Comparison of ENCODE assay signal across 15 cellular contexts in genomic region chr6:150894191-150894744, GRCh38. TPM values are rescaled to one million over a fixed set of nuclear protein-coding genes. Genes with fewer than 3 reads are reported as not detected.
DNase-seq lines count a peak whose midpoint lies in the region; ATAC-seq, FAIRE-seq and TF ChIP-seq lines count a peak whose summit lies in the region.
"Had no signal": no experiment of that assay in that cellular context is flagged by ENCODE, and none has a peak within 500 bp of the region (broad histone marks: within the 10 kb centered on the region; RNA-seq: fewer than 3 reads in every experiment).

No MANE protein-coding gene starts in this region.

- RAD21 ChIA-PET in GM12878 (lab: Charles Lee; ENCODE audit: unreplicated experiment), result interaction anchor here (1.5 to 8.0 kb wide), 2 partner anchors 430 to 441 kb away, joined by 5 to 180 read pairs; no protein-coding TSS in a partner anchor

- no TSS peak for BruUV-seq in GM12878 (replicated peaks; lab: Mats Ljungman, UMichigan)

- no peak for FAIRE-seq in GM12878 (lab: Jason Lieb, UNC)
- FAIRE-seq: endothelial cell of umbilical vein, G401.6, K562 had no signal

- H4K20me1 ChIP-seq in SK-N-SH (ENCODE audit: insufficient read depth) (no peaks in the 10 kb centered on the region), MM.1S (ENCODE audit: insufficient read depth, low read length) (no peaks in the 10 kb centered on the region), GM12878 (ENCODE audit: control insufficient read depth, insufficient read depth) (no peaks in the 10 kb centered on the region), osteoblast (ENCODE audit: insufficient read depth, low read length) (no peaks in the 10 kb centered on the region)

- H3K9me2 ChIP-seq in SK-N-SH (no peaks in the 10 kb centered on the region), MM.1S (replicated peaks; ENCODE audit: insufficient read depth, low read length) (no peaks in the 10 kb centered on the region)

- peak overlapping the region; percentile 30; the same call in 1 of the 2 replicates for H3K4me2 ChIP-seq in SK-N-SH
- H3K4me2 ChIP-seq in MM.1S (ENCODE audit: low read depth, low read length), result peak overlapping the region; percentile 29; the same call in 1 of the 2 replicates
- peak overlapping the region; percentile 48; the same call in 1 of the 2 replicates for H3K4me2 ChIP-seq in GM12878 (ENCODE audit: control insufficient read depth, insufficient read depth)
- no peak overlapping the region for H3K4me2 ChIP-seq in osteoblast (ENCODE audit: insufficient read depth, low read length)

- TF ChIP-seq RAD21 in SK-N-SH (IDR thresholded peaks at IDR 0.05; ENCODE audit: low read length), result no peak
- no peak for TF ChIP-seq RAD21 in GM12878 (IDR thresholded peaks at IDR 0.05; ENCODE audit: insufficient read depth, low read depth, low read length)

- no peak; the same call in 2 of the 3 replicates for ATAC-seq in SK-N-SH treated with all-trans-retinoic acid at 6 μM for 48 hours
- ATAC-seq in GM12878, result no peak
- no peak for ATAC-seq in HG03565 (IDR thresholded peaks at IDR 0.05; ENCODE audit: unreplicated experiment)
- ATAC-seq in GM19455 (IDR thresholded peaks at IDR 0.05; ENCODE audit: unreplicated experiment), result no peak

- H3K4me3 ChIP-seq in SK-N-SH (ENCODE audit: low read depth in 2 of 2, low read length in 1 of 2) (no peak overlapping the region), MM.1S (ENCODE audit: low read length) (no peak overlapping the region), GM12878 (no peak overlapping the region), osteoblast (ENCODE audit: insufficient read depth, low read length) (no peak overlapping the region)
- H3K4me3 ChIP-seq: K562, lower lobe of right lung, uterus had no signal

- CTCF ChIA-PET in SK-N-SH (lab: Yijun Ruan, JAX), result interaction anchor here (0.9 to 16.6 kb wide), 12 partner anchors 8 to 454 kb away, joined by 3 to 421 read pairs (median 5); partner anchors contain the start of gene MTHFD1L
- CTCF ChIA-PET in GM12878 (lab: Yijun Ruan, JAX), result interaction anchor here (1.0 to 16.6 kb wide), 9 partner anchors 8 to 438 kb away, joined by 3 to 369 read pairs (median 8); no protein-coding TSS in a partner anchor

- H3K9me3 ChIP-seq in SK-N-SH, result no peaks in the 10 kb centered on the region
- no peaks in the 10 kb centered on the region for H3K9me3 ChIP-seq in MM.1S (replicated peaks; ENCODE audit: insufficient read depth, low read length)
- H3K9me3 ChIP-seq in GM12878 (replicated peaks; ENCODE audit: control insufficient read depth, insufficient read depth, low read length), result no peaks in the 10 kb centered on the region
- no peaks in the 10 kb centered on the region for H3K9me3 ChIP-seq in osteoblast (ENCODE audit: low read depth, low read length)
- H3K9me3 ChIP-seq: lower lobe of right lung, uterus had no signal

- peaks cover 29 to 44% of the 10 kb centered on the region in 2 experiments for H3K36me3 ChIP-seq in SK-N-SH (replicated peaks in 1 of 2; ENCODE audit: control insufficient read depth in 1 of 2, insufficient read depth in 2 of 2, low read length in 1 of 2)
- no peaks in the 10 kb centered on the region for H3K36me3 ChIP-seq in MM.1S (replicated peaks; ENCODE audit: insufficient read depth, low read length)
- peaks cover 7 to 8% of the 10 kb centered on the region in 2 experiments for H3K36me3 ChIP-seq in GM12878 (ENCODE audit: control insufficient read depth in 2 of 2, insufficient read depth in 2 of 2, low read length in 1 of 2)
- peaks cover 42% of the 10 kb centered on the region for H3K36me3 ChIP-seq in osteoblast (ENCODE audit: insufficient read depth, low read length)
- H3K36me3 ChIP-seq: lower lobe of right lung, uterus had no signal

- in situ Hi-C loops in GM12878 (cut with MboI), result loop anchor here (5.0 kb wide), 1 partner anchor 433 kb away; no protein-coding TSS in a partner anchor

- SMC1A ChIA-PET in GM12878 (lab: Charles Lee; ENCODE audit: uncharacterized antibody, unreplicated experiment), result interaction anchor here (0.9 to 11.4 kb wide), 3 partner anchors 120 to 441 kb away, joined by 4 to 200 read pairs (median 37); no protein-coding TSS in a partner anchor

- 79% methylated on average over 8 of the region's 8 CpGs for WGBS in SK-N-SH (ENCODE audit: low lambda C conversion rate)
- WGBS in GM12878 (ENCODE audit: insufficient coverage, insufficient replicate concordance, low lambda C conversion rate, missing lambda C conversion rate), result 88% methylated on average over 8 of the region's 8 CpGs

- TF ChIP-seq EP300 in SK-N-SH (IDR thresholded peaks at IDR 0.05; ENCODE audit: borderline replicate concordance in 1 of 2, low read depth in 1 of 2, low read length in 1 of 2) (no peak), GM12878 (IDR thresholded peaks at IDR 0.05; ENCODE audit: borderline replicate concordance in 1 of 2, control insufficient read depth in 1 of 2, low read depth in 2 of 2, low read length in 2 of 2) (no peak)

- no peak for TF ChIP-seq CTCF in SK-N-SH (IDR thresholded peaks at IDR 0.05)
- no peak for TF ChIP-seq CTCF in MM.1S (IDR thresholded peaks at IDR 0.05; ENCODE audit: low read length)
- no peak for TF ChIP-seq CTCF in GM12878 (IDR thresholded peaks at IDR 0.05 in 2 of 3, conservative IDR thresholded peaks at IDR 0.05 in 1 of 3; ENCODE audit: control insufficient read depth in 2 of 3, extremely low read depth in 1 of 3, insufficient read depth in 1 of 3, low read depth in 3 of 3, low read length in 3 of 3)
- no peak for TF ChIP-seq CTCF in osteoblast (IDR thresholded peaks at IDR 0.05; ENCODE audit: extremely low read depth, low read depth, low read length)

- H3K27ac ChIP-seq in SK-N-SH (ENCODE audit: low read depth in 2 of 2, low read length in 1 of 2) (peak overlapping the region in 1 of 2 experiments; percentile 31; a peak in 2 of 4 replicates), MM.1S (ENCODE audit: low read length) (no peak overlapping the region), GM12878 (ENCODE audit: control insufficient read depth, insufficient read depth) (no peak overlapping the region), osteoblast (ENCODE audit: low read depth, low read length) (peak overlapping the region; percentile 66)
- H3K27ac ChIP-seq: lower lobe of right lung, uterus had no signal

- H3K9ac ChIP-seq in SK-N-SH (no peak overlapping the region), MM.1S (ENCODE audit: low read length) (no peak overlapping the region), GM12878 (ENCODE audit: control insufficient read depth, insufficient read depth, low read length) (no peak overlapping the region)

- H3K27me3 ChIP-seq in SK-N-SH (ENCODE audit: insufficient read depth) (no peaks in the 10 kb centered on the region), MM.1S (replicated peaks; ENCODE audit: insufficient read depth, low read length) (no peaks in the 10 kb centered on the region), GM12878 (replicated peaks in 1 of 2; ENCODE audit: control insufficient read depth in 2 of 2, insufficient read depth in 2 of 2, low read length in 1 of 2) (no peaks in the 10 kb centered on the region), osteoblast (ENCODE audit: insufficient read depth, low read length) (no peaks in the 10 kb centered on the region)
- H3K27me3 ChIP-seq: uterus had no signal

- peaks cover 14% of the 10 kb centered on the region in 2 experiments; a peak in 2 of 4 replicates for H3K4me1 ChIP-seq in SK-N-SH (ENCODE audit: control insufficient read depth in 1 of 2, insufficient read depth in 2 of 2, low read depth in 1 of 2, low read length in 1 of 2)
- peaks cover 14% of the 10 kb centered on the region for H3K4me1 ChIP-seq in MM.1S (ENCODE audit: low read length)
- H3K4me1 ChIP-seq in GM12878 (ENCODE audit: control insufficient read depth, insufficient read depth, low read length), result peaks cover 42% of the 10 kb centered on the region
- peaks cover 39% of the 10 kb centered on the region for H3K4me1 ChIP-seq in osteoblast (ENCODE audit: insufficient read depth, low read length)
- H3K4me1 ChIP-seq: uterus had no signal

- no peak for TF ChIP-seq POLR2A in GM12878 (IDR thresholded peaks at IDR 0.05; ENCODE audit: low read depth, low read length)

- H3F3A ChIP-seq in SK-N-SH (replicated peaks; ENCODE audit: insufficient read depth) (peaks cover 10% of the 10 kb centered on the region), MM.1S (ENCODE audit: insufficient read depth, low read length) (no peaks in the 10 kb centered on the region)

- H2AFZ ChIP-seq in SK-N-SH (ENCODE audit: low read depth), result no peak overlapping the region
- no peak overlapping the region for H2AFZ ChIP-seq in MM.1S (ENCODE audit: low read length)
- H2AFZ ChIP-seq in GM12878 (ENCODE audit: control insufficient read depth, low read depth, low read length), result no peak overlapping the region
- H2AFZ ChIP-seq in osteoblast (ENCODE audit: low read length), result no peak overlapping the region

- H3K79me2 ChIP-seq in SK-N-SH (ENCODE audit: insufficient read depth) (peaks cover 21% of the 10 kb centered on the region; the same call in 1 of the 2 replicates), MM.1S (ENCODE audit: low read length) (no peaks in the 10 kb centered on the region), GM12878 (ENCODE audit: control insufficient read depth, insufficient read depth, low read length) (peaks cover 1% of the 10 kb centered on the region; the same call in 1 of the 2 replicates), osteoblast (ENCODE audit: insufficient read depth, low read length) (peaks cover 13% of the 10 kb centered on the region)

- no peak for DNase-seq in SK-N-SH
- DNase-seq in MM.1S, result no peak
- DNase-seq in GM12878 (ENCODE audit: low read depth, low spot score), result no peak
- DNase-seq in osteoblast (ENCODE audit: insufficient read length, low spot score, missing footprints), result no peak
- DNase-seq in cortex of kidney (lab: John Stamatoyannopoulos, UW), result no peak
- DNase-seq: lower lobe of right lung, NCI-H1930, nucleus accumbens, uterus had no signal

- POLR2A ChIA-PET in SK-N-SH (lab: Yijun Ruan, JAX), result no interaction called here
- POLR2A ChIA-PET in GM12878 (lab: Charles Lee), result no interaction called here

- intact Hi-C loops in GM12878 (cut with micrococcal nuclease; ENCODE audit: unreplicated experiment), result loop anchor here (5.0 to 10.0 kb wide), 2 partner anchors 118 to 561 kb away; partner anchors contain the start of gene RMND1

RNA-seq across cellular contexts. Expression of gene MTHFD1L, which starts 28.8 kb away (rescaled TPM):
- polyA plus RNA-seq in SK-N-SH (2012; rRNA removed) (36.7 and 37.0 TPM in 2 replicates), GM12878 (2011; rRNA removed) (48.1 and 62.7 TPM in 2 replicates), GM12878 (2014; fragmentation: Illumina TruSeq; extraction: Trizol) (39.0 and 39.5 TPM in 2 replicates), GM12878 (2014; fragmentation: Nextera tagmentation; extraction: Ambion mirVana) (10 to 100 TPM; 15.6 to 21.8 TPM), GM12878 (2014; rRNA removed) (25.2 and 27.8 TPM in 2 replicates), GM12878 (2016; fragmentation: Nextera tagmentation; extraction: Ambion mirVana) (10 to 100 TPM; 11.7 to 46.7 TPM)
- polyA plus RNA-seq in SK-N-SH (2012; cell fraction: cytosol; rRNA removed), result 35.9 and 36.2 TPM in 2 replicates
- polyA plus RNA-seq in SK-N-SH (2012; cell fraction: nucleus; rRNA removed), result 35.4 and 47.8 TPM in 2 replicates
- 80.7 and 85.3 TPM in 2 replicates for total RNA-seq in GM12878 (2013; cell fraction: nucleolus; rRNA removed)
- total RNA-seq in GM12878 (2014; rRNA removed) (23.0 and 24.3 TPM in 2 replicates), GM12878 (2014; rRNA removed; fragmentation: Illumina TruSeq; extraction: Trizol) (30.9 and 32.3 TPM in 2 replicates), GM12878 (2021) (69.1 and 75.5 TPM in 2 replicates), osteoblast (56.8 and 58.0 TPM in 2 replicates)
- 22.1 TPM for polyA plus RNA-seq in GM12878 (2011; ENCODE audit: low read depth)
- 30.8 and 36.2 TPM in 2 replicates for polyA plus RNA-seq in GM12878 (2011; cell fraction: cytosol; rRNA removed)
- 32.6 and 39.7 TPM in 2 replicates for polyA plus RNA-seq in GM12878 (2011; cell fraction: nucleus; rRNA removed)
- 27.5 and 36.5 TPM in 2 replicates for polyA plus RNA-seq in GM12878 (2012)
- 46.3 and 55.4 TPM in 2 replicates for polyA minus RNA-seq in GM12878 (2011; rRNA and poly(A)+ RNA removed)
- polyA minus RNA-seq in GM12878 (2011; cell fraction: cytosol; rRNA and poly(A)+ RNA removed), result 14.4 and 20.5 TPM in 2 replicates
- polyA minus RNA-seq in GM12878 (2011; cell fraction: nucleus; rRNA and poly(A)+ RNA removed), result 33.1 and 50.9 TPM in 2 replicates
